In the genomic region with DNA sequence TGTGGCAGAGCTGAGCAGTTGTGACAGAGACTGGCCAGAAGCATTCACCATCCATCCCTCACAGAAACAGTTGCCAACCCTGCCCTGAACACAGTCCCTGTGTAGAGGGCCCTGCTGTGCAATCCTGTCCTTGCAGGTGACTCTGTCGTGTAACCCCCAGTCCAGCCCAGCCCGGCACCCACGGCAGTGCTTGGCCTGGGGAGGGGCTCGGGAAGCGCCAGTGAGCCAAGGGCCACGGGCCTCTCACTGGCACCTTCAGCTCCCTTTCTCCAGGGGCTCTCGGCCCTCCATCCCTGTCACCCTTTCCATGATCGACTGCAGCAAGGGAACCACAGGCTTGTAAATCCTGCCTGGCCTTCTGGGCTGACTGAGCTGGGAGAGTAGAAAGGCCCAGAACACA, we compare ENCODE assay signal across 1 cellular context.
TF ChIP-seq lines count a peak whose summit lies in the region.

No MANE protein-coding gene starts in this region.

TF ChIP-seq in HepG2, 621 proteins besides CTCF, POLR2A, EP300 and RAD21:
- no peak for TF ChIP-seq ZNF12 (CRISPR knock-in tag; IDR thresholded peaks at IDR 0.05)
- TF ChIP-seq FOXO1 (CRISPR knock-in tag; IDR thresholded peaks at IDR 0.05) = no peak
- no peak for TF ChIP-seq HOXA7 (CRISPR knock-in tag; IDR thresholded peaks at IDR 0.05)
- peak; percentile 14 for TF ChIP-seq RBM22 (optimal IDR thresholded peaks at IDR 0.05; ENCODE audit: low read length)
- no peak for TF ChIP-seq TARDBP (CRISPR knock-in tag; IDR thresholded peaks at IDR 0.05)
- TF ChIP-seq MXD1 (CRISPR knock-in tag; IDR thresholded peaks at IDR 0.05) = 0 out of 2 replicates have a peak, but pooled peaks have one; percentile 32
- no peak for TF ChIP-seq YEATS2 (CRISPR knock-in tag; IDR thresholded peaks at IDR 0.05; ENCODE audit: borderline replicate concordance)
- TF ChIP-seq MBNL3 (CRISPR knock-in tag; conservative IDR thresholded peaks at IDR 0.05) = no peak
- TF ChIP-seq PITX1 (CRISPR knock-in tag; IDR thresholded peaks at IDR 0.05) = no peak
- no peak for TF ChIP-seq ZNF839 (CRISPR knock-in tag; IDR thresholded peaks at IDR 0.05; ENCODE audit: borderline replicate concordance)
- TF ChIP-seq MAZ (IDR thresholded peaks at IDR 0.05; ENCODE audit: borderline replicate concordance, low read depth, low read length) = no peak
- TF ChIP-seq MAZ (CRISPR knock-in tag; IDR thresholded peaks at IDR 0.05; ENCODE audit: low read depth) = no peak
- TF ChIP-seq ZNF20 (CRISPR knock-in tag; IDR thresholded peaks at IDR 0.05) = no peak
- TF ChIP-seq HMG20B (CRISPR knock-in tag; conservative IDR thresholded peaks at IDR 0.05) = no peak
- TF ChIP-seq NR2F2 (IDR thresholded peaks at IDR 0.05; ENCODE audit: borderline replicate concordance, low read depth) = no peak
- peak; percentile 11; the same call in 1 of the 2 replicates for TF ChIP-seq POLR2G (IDR thresholded peaks at IDR 0.05; ENCODE audit: low read depth, low read length)
- no peak for TF ChIP-seq TOE1 (CRISPR knock-in tag; IDR thresholded peaks at IDR 0.05)
- no peak for TF ChIP-seq ZNF570 (CRISPR knock-in tag; IDR thresholded peaks at IDR 0.05; ENCODE audit: borderline replicate concordance)
- no peak for TF ChIP-seq MYC (CRISPR knock-in tag; IDR thresholded peaks at IDR 0.05; ENCODE audit: borderline replicate concordance)
- no peak for TF ChIP-seq SRY (CRISPR knock-in tag; IDR thresholded peaks at IDR 0.05)
- TF ChIP-seq, protein P1, sequence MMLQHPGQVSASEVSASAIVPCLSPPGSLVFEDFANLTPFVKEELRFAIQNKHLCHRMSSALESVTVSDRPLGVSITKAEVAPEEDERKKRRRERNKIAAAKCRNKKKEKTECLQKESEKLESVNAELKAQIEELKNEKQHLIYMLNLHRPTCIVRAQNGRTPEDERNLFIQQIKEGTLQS (CRISPR knock-in tag; IDR thresholded peaks at IDR 0.05) = no peak
- TF ChIP-seq CREB1 (IDR thresholded peaks at IDR 0.05) = no peak
- TF ChIP-seq CREB1 (CRISPR knock-in tag; IDR thresholded peaks at IDR 0.05) = no peak
- TF ChIP-seq MED8 (CRISPR knock-in tag; IDR thresholded peaks at IDR 0.05; ENCODE audit: insufficient replicate concordance) = no peak
- TF ChIP-seq NFATC3 (CRISPR knock-in tag; IDR thresholded peaks at IDR 0.05) = no peak
- no peak for TF ChIP-seq ZNF260 (CRISPR knock-in tag; IDR thresholded peaks at IDR 0.05; ENCODE audit: borderline replicate concordance, low read depth)
- no peak for TF ChIP-seq SRSF9 (IDR thresholded peaks at IDR 0.05; ENCODE audit: borderline replicate concordance, insufficient read depth, low read depth, low read length, poor library complexity, severe bottlenecking)
- 0 out of 2 replicates have a peak, but pooled peaks have one; percentile 22 for TF ChIP-seq ZNF788 (CRISPR knock-in tag; IDR thresholded peaks at IDR 0.05; ENCODE audit: borderline replicate concordance)
- TF ChIP-seq SMAD9 (CRISPR knock-in tag; IDR thresholded peaks at IDR 0.05) = no peak
- no peak for TF ChIP-seq ZNF761 (CRISPR knock-in tag; conservative IDR thresholded peaks at IDR 0.05)
- no peak for TF ChIP-seq HMG20A (CRISPR knock-in tag; IDR thresholded peaks at IDR 0.05; ENCODE audit: borderline replicate concordance)
- TF ChIP-seq, protein P2, sequence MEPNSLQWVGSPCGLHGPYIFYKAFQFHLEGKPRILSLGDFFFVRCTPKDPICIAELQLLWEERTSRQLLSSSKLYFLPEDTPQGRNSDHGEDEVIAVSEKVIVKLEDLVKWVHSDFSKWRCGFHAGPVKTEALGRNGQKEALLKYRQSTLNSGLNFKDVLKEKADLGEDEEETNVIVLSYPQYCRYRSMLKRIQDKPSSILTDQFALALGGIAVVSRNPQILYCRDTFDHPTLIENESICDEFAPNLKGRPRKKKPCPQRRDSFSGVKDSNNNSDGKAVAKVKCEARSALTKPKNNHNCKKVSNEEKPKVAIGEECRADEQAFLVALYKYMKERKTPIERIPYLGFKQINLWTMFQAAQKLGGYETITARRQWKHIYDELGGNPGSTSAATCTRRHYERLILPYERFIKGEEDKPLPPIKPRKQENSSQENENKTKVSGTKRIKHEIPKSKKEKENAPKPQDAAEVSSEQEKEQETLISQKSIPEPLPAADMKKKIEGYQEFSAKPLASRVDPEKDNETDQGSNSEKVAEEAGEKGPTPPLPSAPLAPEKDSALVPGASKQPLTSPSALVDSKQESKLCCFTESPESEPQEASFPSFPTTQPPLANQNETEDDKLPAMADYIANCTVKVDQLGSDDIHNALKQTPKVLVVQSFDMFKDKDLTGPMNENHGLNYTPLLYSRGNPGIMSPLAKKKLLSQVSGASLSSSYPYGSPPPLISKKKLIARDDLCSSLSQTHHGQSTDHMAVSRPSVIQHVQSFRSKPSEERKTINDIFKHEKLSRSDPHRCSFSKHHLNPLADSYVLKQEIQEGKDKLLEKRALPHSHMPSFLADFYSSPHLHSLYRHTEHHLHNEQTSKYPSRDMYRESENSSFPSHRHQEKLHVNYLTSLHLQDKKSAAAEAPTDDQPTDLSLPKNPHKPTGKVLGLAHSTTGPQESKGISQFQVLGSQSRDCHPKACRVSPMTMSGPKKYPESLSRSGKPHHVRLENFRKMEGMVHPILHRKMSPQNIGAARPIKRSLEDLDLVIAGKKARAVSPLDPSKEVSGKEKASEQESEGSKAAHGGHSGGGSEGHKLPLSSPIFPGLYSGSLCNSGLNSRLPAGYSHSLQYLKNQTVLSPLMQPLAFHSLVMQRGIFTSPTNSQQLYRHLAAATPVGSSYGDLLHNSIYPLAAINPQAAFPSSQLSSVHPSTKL (CRISPR knock-in tag; IDR thresholded peaks at IDR 0.05) = no peak
- no peak for TF ChIP-seq STAT6 (CRISPR knock-in tag; IDR thresholded peaks at IDR 0.05; ENCODE audit: borderline replicate concordance)
- TF ChIP-seq, protein P3, sequence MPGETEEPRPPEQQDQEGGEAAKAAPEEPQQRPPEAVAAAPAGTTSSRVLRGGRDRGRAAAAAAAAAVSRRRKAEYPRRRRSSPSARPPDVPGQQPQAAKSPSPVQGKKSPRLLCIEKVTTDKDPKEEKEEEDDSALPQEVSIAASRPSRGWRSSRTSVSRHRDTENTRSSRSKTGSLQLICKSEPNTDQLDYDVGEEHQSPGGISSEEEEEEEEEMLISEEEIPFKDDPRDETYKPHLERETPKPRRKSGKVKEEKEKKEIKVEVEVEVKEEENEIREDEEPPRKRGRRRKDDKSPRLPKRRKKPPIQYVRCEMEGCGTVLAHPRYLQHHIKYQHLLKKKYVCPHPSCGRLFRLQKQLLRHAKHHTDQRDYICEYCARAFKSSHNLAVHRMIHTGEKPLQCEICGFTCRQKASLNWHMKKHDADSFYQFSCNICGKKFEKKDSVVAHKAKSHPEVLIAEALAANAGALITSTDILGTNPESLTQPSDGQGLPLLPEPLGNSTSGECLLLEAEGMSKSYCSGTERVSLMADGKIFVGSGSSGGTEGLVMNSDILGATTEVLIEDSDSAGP (CRISPR knock-in tag; IDR thresholded peaks at IDR 0.05; ENCODE audit: borderline replicate concordance) = 0 out of 2 replicates have a peak, but pooled peaks have one; percentile 22
